ENCODE assay signal across 15 cellular contexts in the genomic region with DNA sequence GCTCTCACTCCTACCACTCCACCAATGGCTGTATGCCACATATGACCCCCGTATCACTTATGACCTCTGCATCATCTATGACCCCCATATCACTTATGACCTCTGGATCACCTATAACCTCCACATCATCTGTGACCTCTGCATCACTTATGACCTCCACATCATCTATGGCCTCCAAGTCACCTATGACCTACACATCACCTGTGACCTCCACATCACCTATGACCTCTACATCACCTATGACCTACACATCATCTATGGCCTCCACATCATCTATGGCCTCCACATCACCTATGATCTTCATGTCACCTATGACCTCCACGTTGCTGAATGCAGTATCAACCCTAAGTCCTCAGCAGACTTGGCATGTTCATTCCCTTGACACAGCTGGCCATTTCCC.
DNase-seq lines count a peak whose midpoint lies in the region; ATAC-seq, FAIRE-seq and TF ChIP-seq lines count a peak whose summit lies in the region.
"Had no signal": no experiment of that assay in that cellular context is flagged by ENCODE, and none has a peak within 500 bp of the region (broad histone marks: within the 10 kb centered on the region; RNA-seq: fewer than 3 reads in every experiment).

No MANE protein-coding gene starts in this region.

- no CpG with 5 or more reads among the region's 2 CpGs for WGBS in H9 (ENCODE audit: extremely low coverage, insufficient read length, low lambda C conversion rate)
- WGBS in K562 (ENCODE audit: insufficient coverage, low coverage, missing lambda C conversion rate) = 0% methylated on average over 2 of the region's 2 CpGs
- WGBS in thyroid gland, 2 donors = 81 to 82% methylated on average over 2 of the region's 2 CpGs

- no peak overlapping the region for H3K9ac ChIP-seq in H9 (ENCODE audit: extremely low read depth, insufficient read length, low read length)
- no peak overlapping the region for H3K9ac ChIP-seq in K562 (ENCODE audit: insufficient read depth in 1 of 2, low read depth in 2 of 2, low read length in 2 of 2)
- H3K9ac ChIP-seq: GM23248 had no signal

- in situ Hi-C loops in K562 (cut with MboI) = no loop called here

- no peak overlapping the region for H2BK5ac ChIP-seq in H9 (ENCODE audit: insufficient read length, low read length)

- TF ChIP-seq RAD21 in K562 (CRISPR knock-in tag; conservative IDR thresholded peaks at IDR 0.05 in 1 of 2, IDR thresholded peaks at IDR 0.05 in 1 of 2) = no peak

- H4K20me1 ChIP-seq in H9 (ENCODE audit: control insufficient read depth, insufficient read depth, insufficient read length) (no peaks in the 10 kb centered on the region), K562 (replicated peaks; ENCODE audit: control insufficient read depth, insufficient read depth, low read length) (no peaks in the 10 kb centered on the region)

- TF ChIP-seq POLR2A in K562 (conservative IDR thresholded peaks at IDR 0.05) (no peak), thyroid gland (IDR thresholded peaks at IDR 0.05) (no peak)

- H3K23me2 ChIP-seq in H9 (ENCODE audit: insufficient read length, low read depth, low read length, poor library complexity, severe bottlenecking) = no peaks in the 10 kb centered on the region

- no peak overlapping the region for H3K27ac Mint-ChIP-seq in H9
- no peak overlapping the region for H3K27ac Mint-ChIP-seq in stimulated activated effector memory CD8-positive, alpha-beta T cell treated with anti-CD3 and anti-CD28 coated beads, Interleukin-12 subunit alpha, Interleukin-12 subunit beta, amount 100 ng/mL, for 72 hours
- H3K27ac Mint-ChIP-seq: CD14-positive monocyte; CD8-positive, alpha-beta memory T cell had no signal

- no peaks in the 10 kb centered on the region for H3K36me3 ChIP-seq in K562 (ENCODE audit: control insufficient read depth, insufficient read depth, low read length)
- H3K36me3 ChIP-seq in thyroid gland = no peaks in the 10 kb centered on the region
- no peaks in the 10 kb centered on the region for H3K36me3 ChIP-seq in tibial artery

- POLR2A ChIA-PET in K562 (lab: Yijun Ruan, JAX) = interaction anchor here (0.6 to 1.7 kb wide), 3 partner anchors 11 to 23 kb away, joined by 4 read pairs; no protein-coding TSS in a partner anchor

- H3K23ac ChIP-seq in H9 (ENCODE audit: insufficient read length, low read depth, low read length) = no peak overlapping the region

- FAIRE-seq in K562 (lab: Jason Lieb, UNC) = no peak
- FAIRE-seq: A549, H54 had no signal

- no peaks in the 10 kb centered on the region for H3K79me1 ChIP-seq in H9 (ENCODE audit: insufficient read depth, low read depth, low read length, poor library complexity, severe bottlenecking)

- DNase-seq in H9 (peak; percentile 4), K562 (ENCODE audit: extremely low read depth in 1 of 4, low spot score in 3 of 4) (no peak), left lobe of liver (ENCODE audit: low spot score) (peak; percentile 24), thyroid gland (no peak), tibial artery (no peak)
- no peak for DNase-seq in stimulated activated effector memory CD8-positive, alpha-beta T cell treated with anti-CD3 and anti-CD28 coated beads, Interleukin-12 subunit alpha, Interleukin-12 subunit beta, amount 100 ng/mL, for 72 hours (ENCODE audit: low spot score in 2 of 2)
- no peak for DNase-seq in stimulated activated naive CD4-positive, alpha-beta T cell (lab: John Stamatoyannopoulos, UW)
- DNase-seq: Caco-2; CD8-positive, alpha-beta memory T cell; DMS53; GM23248 had no signal

- no peaks in the 10 kb centered on the region for H3K36me3 Mint-ChIP-seq in H9 (ENCODE audit: insufficient read depth in 1 of 3, low read depth in 3 of 3)
- H3K36me3 Mint-ChIP-seq in stimulated activated effector memory CD8-positive, alpha-beta T cell treated with anti-CD3 and anti-CD28 coated beads, Interleukin-12 subunit alpha, Interleukin-12 subunit beta, amount 100 ng/mL, for 72 hours = no peaks in the 10 kb centered on the region
- H3K36me3 Mint-ChIP-seq: CD14-positive monocyte; CD8-positive, alpha-beta memory T cell had no signal

- BruUV-seq in K562 (replicated peaks; lab: Mats Ljungman, UMichigan) = no TSS peak

- no peak overlapping the region for H3T11ph ChIP-seq in H9 (ENCODE audit: low read length)

- H2AK5ac ChIP-seq in H9 (ENCODE audit: insufficient read length, low read length) = no peak overlapping the region

- H3K4me1 ChIP-seq in H9 (ENCODE audit: insufficient read depth, low read length) = no peaks in the 10 kb centered on the region
- no peaks in the 10 kb centered on the region for H3K4me1 ChIP-seq in K562 (replicated peaks in 1 of 2; ENCODE audit: control insufficient read depth in 2 of 2, insufficient read depth in 2 of 2, low read length in 2 of 2)
- no peaks in the 10 kb centered on the region for H3K4me1 ChIP-seq in thyroid gland
- no peaks in the 10 kb centered on the region for H3K4me1 ChIP-seq in tibial artery
- H3K4me1 ChIP-seq: A549, Caco-2 had no signal

- H3K14ac ChIP-seq in H9 (ENCODE audit: insufficient read depth, low read length) = no peak overlapping the region

- intact Hi-C loops in K562 (cut with micrococcal nuclease) (no loop called here), thyroid gland (cut with DNase I) (no loop called here), tibial artery (cut with DNase I; ENCODE audit: low total_unique reads) (no loop called here)

- H4K5ac ChIP-seq in H9 (ENCODE audit: insufficient read length, low read depth, low read length) = no peak overlapping the region

- H3K9me3 ChIP-seq in H9 (ENCODE audit: control insufficient read depth, low read depth, low read length) (no peaks in the 10 kb centered on the region), K562 (replicated peaks; ENCODE audit: control insufficient read depth, insufficient read depth, low read depth, low read length) (no peaks in the 10 kb centered on the region), thyroid gland (no peaks in the 10 kb centered on the region), tibial artery (no peaks in the 10 kb centered on the region)
- H3K9me3 ChIP-seq: A549, Caco-2 had no signal

- TF ChIP-seq CTCF in H9 (conservative IDR thresholded peaks at IDR 0.05) (no peak), K562 (IDR thresholded peaks at IDR 0.05 in 2 of 3, conservative IDR thresholded peaks at IDR 0.05 in 1 of 3; ENCODE audit: insufficient read depth in 2 of 3, low read depth in 1 of 3, low read length in 3 of 3) (no peak), thyroid gland (IDR thresholded peaks at IDR 0.05) (no peak), tibial artery (IDR thresholded peaks at IDR 0.05) (no peak)

- H4K91ac ChIP-seq in H9 (ENCODE audit: insufficient read length, low read depth, low read length) = no peak overlapping the region

- no peak overlapping the region for H3K4me3 Mint-ChIP-seq in H9
- H3K4me3 Mint-ChIP-seq in stimulated activated effector memory CD8-positive, alpha-beta T cell treated with anti-CD3 and anti-CD28 coated beads, Interleukin-12 subunit alpha, Interleukin-12 subunit beta, amount 100 ng/mL, for 72 hours = no peak overlapping the region
- H3K4me3 Mint-ChIP-seq: CD14-positive monocyte; CD8-positive, alpha-beta memory T cell had no signal

- no peak for ATAC-seq in K562
- no peak for ATAC-seq in left lobe of liver
- ATAC-seq in stimulated activated effector memory CD8-positive, alpha-beta T cell treated with anti-CD3 and anti-CD28 coated beads, Interleukin-12 subunit alpha, Interleukin-12 subunit beta, amount 100 ng/mL, for 72 hours = peak; percentile 29
- ATAC-seq: A549 had no signal

- H3K27me3 ChIP-seq in H9 (ENCODE audit: insufficient read depth, low read length) (no peaks in the 10 kb centered on the region), K562 (ENCODE audit: control insufficient read depth in 2 of 2, insufficient read depth in 2 of 2, low read length in 2 of 2) (peaks cover 0 to under 1% of the 10 kb centered on the region in 2 experiments; a peak in 1 of 5 replicates), thyroid gland (no peaks in the 10 kb centered on the region), tibial artery (peaks cover 0 to under 1% of the 10 kb centered on the region in 2 donors)

- H3K9me1 ChIP-seq in K562 (ENCODE audit: control insufficient read depth, insufficient read depth, low read length) = no peaks in the 10 kb centered on the region

- H2BK20ac ChIP-seq in H9 (ENCODE audit: low read depth, low read length, poor library complexity, severe bottlenecking) = no peak overlapping the region

- H2AFZ ChIP-seq in H9 (ENCODE audit: low read length) (no peak overlapping the region), K562 (ENCODE audit: low read depth, low read length) (no peak overlapping the region)
- H2AFZ ChIP-seq: GM23248 had no signal

- no peak overlapping the region for H3K56ac ChIP-seq in H9 (ENCODE audit: insufficient read length, low read depth, low read length)

- H3K27ac ChIP-seq in H9 (ENCODE audit: insufficient read length, low read depth, low read length) (no peak overlapping the region), K562 (ENCODE audit: extremely low read depth, low read depth, low read length) (no peak overlapping the region), thyroid gland (no peak overlapping the region), tibial artery (no peak overlapping the region)
- H3K27ac ChIP-seq: A549, GM23248, HL-60 had no signal

- no peaks in the 10 kb centered on the region for H3K4me1 Mint-ChIP-seq in H9
- H3K4me1 Mint-ChIP-seq in stimulated activated effector memory CD8-positive, alpha-beta T cell treated with anti-CD3 and anti-CD28 coated beads, Interleukin-12 subunit alpha, Interleukin-12 subunit beta, amount 100 ng/mL, for 72 hours = no peaks in the 10 kb centered on the region
- H3K4me1 Mint-ChIP-seq: CD14-positive monocyte; CD8-positive, alpha-beta memory T cell had no signal

- peaks cover 5 to 14% of the 10 kb centered on the region in 2 experiments for H3K9me3 Mint-ChIP-seq in H9
- H3K9me3 Mint-ChIP-seq in stimulated activated effector memory CD8-positive, alpha-beta T cell treated with anti-CD3 and anti-CD28 coated beads, Interleukin-12 subunit alpha, Interleukin-12 subunit beta, amount 100 ng/mL, for 72 hours = no peaks in the 10 kb centered on the region

- H2BK12ac ChIP-seq in H9 (ENCODE audit: insufficient read length, low read depth, low read length) = no peak overlapping the region

- H3K4me3 ChIP-seq in K562 (no peak overlapping the region), thyroid gland (replicated peaks in 1 of 3) (no peak overlapping the region), tibial artery (no peak overlapping the region)
- H3K4me3 ChIP-seq: A549, GM23248 had no signal

- H3K27me3 Mint-ChIP-seq in H9 (ENCODE audit: low read depth) = peaks cover 25% of the 10 kb centered on the region

- no peak overlapping the region for H2BK15ac ChIP-seq in H9 (ENCODE audit: low read depth, low read length)

- H3K79me2 ChIP-seq in H9 (ENCODE audit: insufficient read depth, low read length) = no peaks in the 10 kb centered on the region
- H3K79me2 ChIP-seq in K562 (ENCODE audit: control insufficient read depth, insufficient read depth, low read length) = no peaks in the 10 kb centered on the region

- H2BK120ac ChIP-seq in H9 (ENCODE audit: low read depth, low read length, poor library complexity, severe bottlenecking) = no peak overlapping the region

- no peak for TF ChIP-seq EP300 in K562 (IDR thresholded peaks at IDR 0.05; ENCODE audit: low read length)

- CTCF ChIA-PET in K562 (lab: Yijun Ruan, JAX; ENCODE audit: low intra/inter-chr PET ratio) = no interaction called here

- H3K4me2 ChIP-seq in H9 (ENCODE audit: insufficient read depth, insufficient read length, low read length) = no peak overlapping the region
- no peak overlapping the region for H3K4me2 ChIP-seq in K562 (ENCODE audit: insufficient read depth, low read length)
- H3K4me2 ChIP-seq: A549 had no signal

- no peak overlapping the region for H3K4ac ChIP-seq in H9 (ENCODE audit: low read depth, low read length)

- no peak overlapping the region for H3K18ac ChIP-seq in H9 (ENCODE audit: insufficient read length, low read depth, low read length)

- no peak overlapping the region for H4K8ac ChIP-seq in H9 (replicated peaks; ENCODE audit: insufficient read length, low read depth, low read length)

Comparison
In these comparisons a context has a peak if more than half of its experiments do, and no peak if none do; other contexts are left out.
1. DNase-seq: peak in H9 (single experiment) and left lobe of liver (single experiment); none in K562 (0 of 4), stimulated activated effector memory CD8-positive, alpha-beta T cell treated with anti-CD3 and anti-CD28 coated beads, Interleukin-12 subunit alpha, Interleukin-12 subunit beta, amount 100 ng/mL, for 72 hours (0 of 2), thyroid gland (0 of 2), stimulated activated naive CD4-positive, alpha-beta T cell (0 of 6) and tibial artery (0 of 2).